In genomic region chr6:150844371-150844770, GRCh38 we compare ENCODE assay signal across 7 cellular contexts.
"Had no signal": no experiment of that assay in that cellular context is flagged by ENCODE, and none has a peak within 500 bp of the region (broad histone marks: within the 10 kb centered on the region; RNA-seq: fewer than 3 reads in every experiment).

No MANE protein-coding gene starts in this region.

- H3K27ac ChIP-seq: GM23248 had no signal

- H3K4me3 ChIP-seq: GM23248, HAP-1 had no signal

- H3K9me3 ChIP-seq: HAP-1 had no signal

- DNase-seq: GM23248, GOT3, H7, HFFc6 had no signal

- ATAC-seq: HCT116, HepG2 had no signal

- H3K9ac ChIP-seq: GM23248 had no signal
